ENCODE assay signal across 30 cellular contexts in genomic region chr9:75454043-75454442, GRCh38.
"Had no signal": no experiment of that assay in that cellular context is flagged by ENCODE, and none has a peak within 500 bp of the region (broad histone marks: within the 10 kb centered on the region; RNA-seq: fewer than 3 reads in every experiment).

No MANE protein-coding gene starts in this region.

- ATAC-seq: activated CD4-positive, alpha-beta T cell treated with anti-CD3 and anti-CD28 coated beads for 36 hours; activated CD4-positive, CD25-positive, alpha-beta regulatory T cell treated with anti-CD3 and anti-CD28 coated beads, Interleukin-2, amount 50 U/mL, for 24 hours; activated CD8-positive, alpha-beta T cell treated with anti-CD3 and anti-CD28 coated beads, Interleukin-2, amount 10 ng/mL, durations not matched to agents 7 days and 5 days; activated T-cell treated with anti-CD3 and anti-CD28 coated beads, Interleukin-2, amount 50 U/mL, for 72 hours; activated T-helper 17 cell treated with anti-CD3 and anti-CD28 coated beads, Interleukin-2, amount 50 U/mL, for 72 hours; PC-3; WTC11 had no signal

- H3K36me3 ChIP-seq: brain microvascular endothelial cell had no signal

- H3K27ac Mint-ChIP-seq: activated CD4-positive, alpha-beta T cell treated with anti-CD3 and anti-CD28 coated beads for 36 hours; activated CD4-positive, alpha-beta T cell treated with anti-CD3 and anti-CD28 coated beads, Interleukin-2, amount 10 ng/mL, durations not matched to agents 7 days and 5 days; activated CD8-positive, alpha-beta T cell treated with anti-CD3 and anti-CD28 coated beads, Interleukin-2, amount 10 ng/mL, durations not matched to agents 7 days and 5 days; activated naive CD8-positive, alpha-beta T cell treated with anti-CD3 and anti-CD28 coated beads for 36 hours; activated T-cell treated with anti-CD3 and anti-CD28 coated beads, Interleukin-2, amount 50 U/mL, for 72 hours; activated T-helper 17 cell treated with anti-CD3 and anti-CD28 coated beads, Interleukin-2, amount 50 U/mL, for 72 hours; WTC11 had no signal

- H3K27me3 Mint-ChIP-seq: activated CD4-positive, alpha-beta T cell treated with anti-CD3 and anti-CD28 coated beads, Interleukin-2, amount 10 ng/mL, durations not matched to agents 7 days and 5 days; activated T-helper 17 cell treated with anti-CD3 and anti-CD28 coated beads, Interleukin-2, amount 50 U/mL, for 72 hours had no signal

- H3K4me3 Mint-ChIP-seq: activated CD4-positive, alpha-beta T cell treated with anti-CD3 and anti-CD28 coated beads for 36 hours; activated CD4-positive, alpha-beta T cell treated with anti-CD3 and anti-CD28 coated beads, Interleukin-2, amount 10 ng/mL, durations not matched to agents 7 days and 5 days; activated CD8-positive, alpha-beta T cell treated with anti-CD3 and anti-CD28 coated beads, Interleukin-2, amount 10 ng/mL, durations not matched to agents 7 days and 5 days; activated naive CD8-positive, alpha-beta T cell treated with anti-CD3 and anti-CD28 coated beads for 36 hours; activated T-cell treated with anti-CD3 and anti-CD28 coated beads, Interleukin-2, amount 50 U/mL, for 72 hours; activated T-helper 17 cell treated with anti-CD3 and anti-CD28 coated beads, Interleukin-2, amount 50 U/mL, for 72 hours; WTC11 had no signal

- H3K9me3 Mint-ChIP-seq: activated CD4-positive, alpha-beta T cell treated with anti-CD3 and anti-CD28 coated beads, Interleukin-2, amount 10 ng/mL, durations not matched to agents 7 days and 5 days; activated naive CD8-positive, alpha-beta T cell treated with anti-CD3 and anti-CD28 coated beads for 36 hours; activated T-cell treated with anti-CD3 and anti-CD28 coated beads, Interleukin-2, amount 50 U/mL, for 72 hours; activated T-helper 17 cell treated with anti-CD3 and anti-CD28 coated beads, Interleukin-2, amount 50 U/mL, for 72 hours had no signal

- H3K27me3 ChIP-seq: brain microvascular endothelial cell had no signal

- DNase-seq: activated CD4-positive, alpha-beta T cell treated with anti-CD3 and anti-CD28 coated beads for 36 hours; activated CD4-positive, alpha-beta T cell treated with anti-CD3 and anti-CD28 coated beads, Interleukin-2, amount 10 ng/mL, durations not matched to agents 7 days and 5 days; activated CD4-positive, alpha-beta T cell treated with anti-CD3 and anti-CD28 coated beads, Interleukin-2, amount 50 U/mL, for 48 hours; activated CD8-positive, alpha-beta memory T cell treated with anti-CD3 and anti-CD28 coated beads, Interleukin-2, amount 50 U/mL, for 48 hours; activated CD8-positive, alpha-beta T cell treated with anti-CD3 and anti-CD28 coated beads, Interleukin-2, amount 10 ng/mL, durations not matched to agents 7 days and 5 days; activated effector memory CD4-positive, alpha-beta T cell treated with anti-CD3 and anti-CD28 coated beads, Interleukin-2, amount 50 U/mL, for 16 hours; activated naive CD4-positive, alpha-beta T cell; activated naive CD4-positive, alpha-beta T cell treated with anti-CD3 and anti-CD28 coated beads, Interleukin-2, amount 50 U/mL, for 16 hours; activated naive CD8-positive, alpha-beta T cell treated with anti-CD3 and anti-CD28 coated beads for 36 hours; activated T-cell treated with anti-CD3 and anti-CD28 coated beads, Interleukin-2, amount 50 U/mL, for 72 hours; amniotic stem cell; aorta; brain microvascular endothelial cell; central memory CD4-positive, alpha-beta T cell; MM.1S; MV-4-11; NCI-H1092; NCI-H1436 treated with DMSO at 0.1 percent for 48 hours; NCI-H1694 treated with DMSO at 0.1 percent for 48 hours; NCI-H2029; NCI-H510A; NCI-H526; NCI-H748 treated with DMSO at 0.1 percent for 48 hours; NK-92 treated with Interleukin-12 subunit alpha and Interleukin-12 subunit beta, amount 100 ng/mL, for 24 hours; PC-3; Right ventricle myocardium superior had no signal

- H3K36me3 Mint-ChIP-seq: activated naive CD8-positive, alpha-beta T cell treated with anti-CD3 and anti-CD28 coated beads for 36 hours had no signal

- H3K27ac ChIP-seq: brain microvascular endothelial cell, KMS-11 had no signal

- H3K4me1 Mint-ChIP-seq: activated CD4-positive, alpha-beta T cell treated with anti-CD3 and anti-CD28 coated beads for 36 hours; activated CD4-positive, alpha-beta T cell treated with anti-CD3 and anti-CD28 coated beads, Interleukin-2, amount 10 ng/mL, durations not matched to agents 7 days and 5 days; activated naive CD8-positive, alpha-beta T cell treated with anti-CD3 and anti-CD28 coated beads for 36 hours; activated T-helper 17 cell treated with anti-CD3 and anti-CD28 coated beads, Interleukin-2, amount 50 U/mL, for 72 hours had no signal

- H3K9ac ChIP-seq: KMS-11 had no signal

- H3K4me2 ChIP-seq: KMS-11 had no signal
